ENCODE assay signal across 17 cellular contexts in genomic region chr16:13018026-13018425, GRCh38.
DNase-seq lines count a peak whose midpoint lies in the region; ATAC-seq and TF ChIP-seq lines count a peak whose summit lies in the region.
"Had no signal": no experiment of that assay in that cellular context is flagged by ENCODE, and none has a peak within 500 bp of the region (broad histone marks: within the 10 kb centered on the region; RNA-seq: fewer than 3 reads in every experiment).

No MANE protein-coding gene starts in this region.

- H3K36me3 ChIP-seq in GM23338 (ENCODE audit: insufficient read depth) (no peaks in the 10 kb centered on the region), HUES64 (ENCODE audit: insufficient read depth, low read length) (no peaks in the 10 kb centered on the region), neural progenitor cell (no peaks in the 10 kb centered on the region)
- H3K36me3 ChIP-seq: BLaER1, HAP-1 had no signal

- H3F3A ChIP-seq in GM23338 (replicated peaks; ENCODE audit: low read depth): peaks cover 6% of the 10 kb centered on the region
- peaks cover 22% of the 10 kb centered on the region for H3F3A ChIP-seq in neural progenitor cell (ENCODE audit: low read depth)

- no peaks in the 10 kb centered on the region for H3K9me3 ChIP-seq in HUES64 (ENCODE audit: insufficient read depth, low read depth, low read length)
- no peaks in the 10 kb centered on the region for H3K9me3 ChIP-seq in neural progenitor cell (ENCODE audit: low read depth)
- H3K9me3 ChIP-seq: BLaER1, HAP-1 had no signal

- H3K9ac ChIP-seq in HUES64 (ENCODE audit: low read depth, low read length) (no peak overlapping the region), neural progenitor cell (no peak overlapping the region)
- H3K9ac ChIP-seq: BLaER1, GM23248 had no signal

- TF ChIP-seq CTCF in GM23338 (conservative IDR thresholded peaks at IDR 0.05; ENCODE audit: low read depth in 2 of 2) (no peak), neural progenitor cell (IDR thresholded peaks at IDR 0.05) (no peak)

- 55% methylated on average over 5 of the region's 5 CpGs for WGBS in HUES64

- H3K27me3 ChIP-seq in GM23338 (ENCODE audit: insufficient read depth) (no peaks in the 10 kb centered on the region), HUES64 (ENCODE audit: insufficient read depth, low read length) (no peaks in the 10 kb centered on the region), neural progenitor cell (no peaks in the 10 kb centered on the region)
- H3K27me3 ChIP-seq: BLaER1 had no signal

- H3K27ac Mint-ChIP-seq in GM23338 (peak overlapping the region; percentile 63; the same call in 1 of the 2 replicates), neural progenitor cell (peak overlapping the region; percentile 27)
- H3K27ac Mint-ChIP-seq: CD14-positive monocyte; CD4-positive, alpha-beta memory T cell had no signal

- H3K79me2 ChIP-seq in GM23338 (replicated peaks; ENCODE audit: insufficient read depth) (peaks cover 62% of the 10 kb centered on the region), neural progenitor cell (ENCODE audit: low read depth) (no peaks in the 10 kb centered on the region)

- H3K4me3 Mint-ChIP-seq in GM23338 (peak overlapping the region; percentile 32; the same call in 1 of the 3 replicates), neural progenitor cell (no peak overlapping the region)
- H3K4me3 Mint-ChIP-seq: CD14-positive monocyte; CD4-positive, alpha-beta memory T cell had no signal

- H3K4me1 Mint-ChIP-seq in GM23338: peaks cover 48% of the 10 kb centered on the region
- H3K4me1 Mint-ChIP-seq in neural progenitor cell: peaks cover 22% of the 10 kb centered on the region
- H3K4me1 Mint-ChIP-seq: CD14-positive monocyte; CD4-positive, alpha-beta memory T cell had no signal

- ATAC-seq in GM23338: peak; percentile 68
- ATAC-seq in HG03354 (IDR thresholded peaks at IDR 0.05; ENCODE audit: poor library complexity, severe bottlenecking, unreplicated experiment): no peak
- ATAC-seq in HG03039 (IDR thresholded peaks at IDR 0.05; ENCODE audit: unreplicated experiment): no peak
- ATAC-seq in GM21423 (IDR thresholded peaks at IDR 0.05; ENCODE audit: unreplicated experiment): no peak
- ATAC-seq: GM12878 had no signal

- H4K20me1 ChIP-seq in GM23338 (replicated peaks; ENCODE audit: insufficient read depth): no peaks in the 10 kb centered on the region; the same call in 1 of the 2 replicates
- H4K20me1 ChIP-seq in neural progenitor cell (ENCODE audit: low read depth): peaks cover 4% of the 10 kb centered on the region
- H4K20me1 ChIP-seq: BLaER1 had no signal

- DNase-seq in GM23338 (ENCODE audit: low spot score) (peak; percentile 44), iPS DF 4.7 (ENCODE audit: extremely low read depth, low spot score) (peak; percentile 19), neural progenitor cell (ENCODE audit: low spot score) (no peak)
- DNase-seq: 8988T; CD4-positive, alpha-beta memory T cell; DMS153; DMS79; GM23248; KG1 had no signal

- H3K4me3 ChIP-seq in GM23338 (no peak overlapping the region), HUES64 (ENCODE audit: low read length) (no peak overlapping the region), neural progenitor cell (no peak overlapping the region)
- H3K4me3 ChIP-seq: BLaER1, GM12878, GM23248, HAP-1 had no signal

- H3K36me3 Mint-ChIP-seq in GM23338 (ENCODE audit: low read depth): no peaks in the 10 kb centered on the region; the same call in 2 of the 3 replicates
- peaks cover 4% of the 10 kb centered on the region for H3K36me3 Mint-ChIP-seq in neural progenitor cell
- H3K36me3 Mint-ChIP-seq: CD14-positive monocyte; CD4-positive, alpha-beta memory T cell had no signal

- peaks cover 5% of the 10 kb centered on the region; the same call in 1 of the 2 replicates for H3K9me2 ChIP-seq in GM23338 (ENCODE audit: insufficient read depth)

- H3K27me3 Mint-ChIP-seq in GM23338 (ENCODE audit: insufficient read depth, low read depth, poor library complexity) (peaks cover 11% of the 10 kb centered on the region), neural progenitor cell (ENCODE audit: insufficient read depth, low read depth) (peaks cover 3% of the 10 kb centered on the region)

- H3K4me1 ChIP-seq in GM23338 (ENCODE audit: insufficient read depth) (peaks cover 49% of the 10 kb centered on the region), HUES64 (ENCODE audit: insufficient read depth, low read length) (peaks cover 32% of the 10 kb centered on the region), neural progenitor cell (peaks cover 17% of the 10 kb centered on the region)
- H3K4me1 ChIP-seq: HAP-1 had no signal

- H2AFZ ChIP-seq in GM23338 (no peak overlapping the region), neural progenitor cell (replicated peaks) (peak overlapping the region; percentile 42)
- H2AFZ ChIP-seq: GM23248 had no signal

- H3K4me2 ChIP-seq in GM23338: 0 out of 2 replicates have a peak overlapping the region, but pooled peaks have one; percentile 3
- H3K4me2 ChIP-seq in neural progenitor cell: no peak overlapping the region
- H3K4me2 ChIP-seq: BLaER1 had no signal

- H3K27ac ChIP-seq in GM23338 (ENCODE audit: low read depth) (no peak overlapping the region), HUES64 (ENCODE audit: low read depth, low read length) (peak overlapping the region; percentile 24; the same call in 1 of the 2 replicates), neural progenitor cell (no peak overlapping the region)
- H3K27ac ChIP-seq: BLaER1, GM23248 had no signal

- H3K9me3 Mint-ChIP-seq in GM23338 (no peaks in the 10 kb centered on the region), neural progenitor cell (peaks cover 2% of the 10 kb centered on the region)

TF ChIP-seq in GM23338, 12 proteins besides CTCF, POLR2A, EP300 and RAD21:
- TF ChIP-seq, protein P1, sequence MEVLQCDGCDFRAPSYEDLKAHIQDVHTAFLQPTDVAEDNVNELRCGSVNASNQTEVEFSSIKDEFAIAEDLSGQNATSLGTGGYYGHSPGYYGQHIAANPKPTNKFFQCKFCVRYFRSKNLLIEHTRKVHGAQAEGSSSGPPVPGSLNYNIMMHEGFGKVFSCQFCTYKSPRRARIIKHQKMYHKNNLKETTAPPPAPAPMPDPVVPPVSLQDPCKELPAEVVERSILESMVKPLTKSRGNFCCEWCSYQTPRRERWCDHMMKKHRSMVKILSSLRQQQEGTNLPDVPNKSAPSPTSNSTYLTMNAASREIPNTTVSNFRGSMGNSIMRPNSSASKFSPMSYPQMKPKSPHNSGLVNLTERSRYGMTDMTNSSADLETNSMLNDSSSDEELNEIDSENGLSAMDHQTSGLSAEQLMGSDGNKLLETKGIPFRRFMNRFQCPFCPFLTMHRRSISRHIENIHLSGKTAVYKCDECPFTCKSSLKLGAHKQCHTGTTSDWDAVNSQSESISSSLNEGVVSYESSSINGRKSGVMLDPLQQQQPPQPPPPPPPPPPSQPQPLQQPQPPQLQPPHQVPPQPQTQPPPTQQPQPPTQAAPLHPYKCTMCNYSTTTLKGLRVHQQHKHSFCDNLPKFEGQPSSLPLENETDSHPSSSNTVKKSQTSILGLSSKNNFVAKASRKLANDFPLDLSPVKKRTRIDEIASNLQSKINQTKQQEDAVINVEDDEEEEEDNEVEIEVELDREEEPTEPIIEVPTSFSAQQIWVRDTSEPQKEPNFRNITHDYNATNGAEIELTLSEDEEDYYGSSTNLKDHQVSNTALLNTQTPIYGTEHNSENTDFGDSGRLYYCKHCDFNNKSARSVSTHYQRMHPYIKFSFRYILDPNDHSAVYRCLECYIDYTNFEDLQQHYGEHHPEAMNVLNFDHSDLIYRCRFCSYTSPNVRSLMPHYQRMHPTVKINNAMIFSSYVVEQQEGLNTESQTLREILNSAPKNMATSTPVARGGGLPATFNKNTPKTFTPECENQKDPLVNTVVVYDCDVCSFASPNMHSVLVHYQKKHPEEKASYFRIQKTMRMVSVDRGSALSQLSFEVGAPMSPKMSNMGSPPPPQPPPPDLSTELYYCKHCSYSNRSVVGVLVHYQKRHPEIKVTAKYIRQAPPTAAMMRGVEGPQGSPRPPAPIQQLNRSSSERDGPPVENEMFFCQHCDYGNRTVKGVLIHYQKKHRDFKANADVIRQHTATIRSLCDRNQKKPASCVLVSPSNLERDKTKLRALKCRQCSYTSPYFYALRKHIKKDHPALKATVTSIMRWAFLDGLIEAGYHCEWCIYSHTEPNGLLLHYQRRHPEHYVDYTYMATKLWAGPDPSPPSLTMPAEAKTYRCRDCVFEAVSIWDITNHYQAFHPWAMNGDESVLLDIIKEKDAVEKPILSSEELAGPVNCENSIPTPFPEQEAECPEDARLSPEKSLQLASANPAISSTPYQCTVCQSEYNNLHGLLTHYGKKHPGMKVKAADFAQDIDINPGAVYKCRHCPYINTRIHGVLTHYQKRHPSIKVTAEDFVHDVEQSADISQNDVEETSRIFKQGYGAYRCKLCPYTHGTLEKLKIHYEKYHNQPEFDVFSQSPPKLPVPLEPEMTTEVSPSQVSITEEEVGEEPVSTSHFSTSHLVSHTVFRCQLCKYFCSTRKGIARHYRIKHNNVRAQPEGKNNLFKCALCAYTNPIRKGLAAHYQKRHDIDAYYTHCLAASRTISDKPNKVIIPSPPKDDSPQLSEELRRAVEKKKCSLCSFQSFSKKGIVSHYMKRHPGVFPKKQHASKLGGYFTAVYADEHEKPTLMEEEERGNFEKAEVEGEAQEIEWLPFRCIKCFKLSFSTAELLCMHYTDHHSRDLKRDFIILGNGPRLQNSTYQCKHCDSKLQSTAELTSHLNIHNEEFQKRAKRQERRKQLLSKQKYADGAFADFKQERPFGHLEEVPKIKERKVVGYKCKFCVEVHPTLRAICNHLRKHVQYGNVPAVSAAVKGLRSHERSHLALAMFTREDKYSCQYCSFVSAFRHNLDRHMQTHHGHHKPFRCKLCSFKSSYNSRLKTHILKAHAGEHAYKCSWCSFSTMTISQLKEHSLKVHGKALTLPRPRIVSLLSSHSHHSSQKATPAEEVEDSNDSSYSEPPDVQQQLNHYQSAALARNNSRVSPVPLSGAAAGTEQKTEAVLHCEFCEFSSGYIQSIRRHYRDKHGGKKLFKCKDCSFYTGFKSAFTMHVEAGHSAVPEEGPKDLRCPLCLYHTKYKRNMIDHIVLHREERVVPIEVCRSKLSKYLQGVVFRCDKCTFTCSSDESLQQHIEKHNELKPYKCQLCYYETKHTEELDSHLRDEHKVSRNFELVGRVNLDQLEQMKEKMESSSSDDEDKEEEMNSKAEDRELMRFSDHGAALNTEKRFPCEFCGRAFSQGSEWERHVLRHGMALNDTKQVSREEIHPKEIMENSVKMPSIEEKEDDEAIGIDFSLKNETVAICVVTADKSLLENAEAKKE (CRISPR knock-in tag; IDR thresholded peaks at IDR 0.05): peak; percentile 69; the same call in 1 of the 2 replicates
- TF ChIP-seq EZH2phosphoT487 (IDR thresholded peaks at IDR 0.05; ENCODE audit: unreplicated experiment) (no peak), ZNF114 (CRISPR knock-in tag; IDR thresholded peaks at IDR 0.05) (no peak), EZH2 (IDR thresholded peaks at IDR 0.05; ENCODE audit: low read depth, unreplicated experiment) (no peak), CREB1 (CRISPR knock-in tag; IDR thresholded peaks at IDR 0.05; ENCODE audit: low read depth) (no peak)
